In genomic region chr5:75678155-75678554, GRCh38 we compare ENCODE assay signal across 14 cellular contexts. TPM values are rescaled to one million over a fixed set of nuclear protein-coding genes. Genes with fewer than 3 reads are reported as not detected.
DNase-seq lines count a peak whose midpoint lies in the region; ATAC-seq and TF ChIP-seq lines count a peak whose summit lies in the region.
"Had no signal": no experiment of that assay in that cellular context is flagged by ENCODE, and none has a peak within 500 bp of the region (broad histone marks: within the 10 kb centered on the region; RNA-seq: fewer than 3 reads in every experiment).

No MANE protein-coding gene starts in this region.

- H3K9me3 ChIP-seq in BLaER1 (no peaks in the 10 kb centered on the region), uterus (no peaks in the 10 kb centered on the region)
- no peaks in the 10 kb centered on the region for H3K9me3 ChIP-seq in CD8-positive, alpha-beta T cell (ENCODE audit: low read length)
- H3K9me3 ChIP-seq: esophagus squamous epithelium had no signal

- no peak overlapping the region for H3K27ac ChIP-seq in BLaER1
- H3K27ac ChIP-seq in CD8-positive, alpha-beta T cell (ENCODE audit: low read depth, low read length): peak overlapping the region; percentile 54
- H3K27ac ChIP-seq in uterus: peak overlapping the region in 1 of 2 donors; percentile 58
- H3K27ac ChIP-seq: C4-2B had no signal

- H3K9me3 Mint-ChIP-seq in CD8-positive, alpha-beta T cell: no peaks in the 10 kb centered on the region
- no peaks in the 10 kb centered on the region for H3K9me3 Mint-ChIP-seq in activated CD8-positive, alpha-beta T cell treated with anti-CD3 and anti-CD28 coated beads for 36 hours
- no peaks in the 10 kb centered on the region for H3K9me3 Mint-ChIP-seq in WTC11

- H3K36me3 ChIP-seq in BLaER1: peaks cover 34% of the 10 kb centered on the region
- H3K36me3 ChIP-seq in CD8-positive, alpha-beta T cell (ENCODE audit: insufficient read depth, low read length): peaks cover 12% of the 10 kb centered on the region
- no peaks in the 10 kb centered on the region for H3K36me3 ChIP-seq in uterus

- peaks cover 8% of the 10 kb centered on the region for H3K4me1 Mint-ChIP-seq in CD8-positive, alpha-beta T cell (ENCODE audit: low read depth)
- H3K4me1 Mint-ChIP-seq in activated CD8-positive, alpha-beta T cell treated with anti-CD3 and anti-CD28 coated beads for 36 hours (ENCODE audit: low read depth): peaks cover 8% of the 10 kb centered on the region
- H3K4me1 Mint-ChIP-seq in WTC11: no peaks in the 10 kb centered on the region

- no peak for TF ChIP-seq POLR2A in uterus (IDR thresholded peaks at IDR 0.05)

- peak overlapping the region; percentile 56 for H3K4me3 Mint-ChIP-seq in CD8-positive, alpha-beta T cell
- no peak overlapping the region for H3K4me3 Mint-ChIP-seq in activated CD8-positive, alpha-beta T cell treated with anti-CD3 and anti-CD28 coated beads for 36 hours
- no peak overlapping the region for H3K4me3 Mint-ChIP-seq in WTC11

- DNase-seq in CD8-positive, alpha-beta T cell: no peak
- DNase-seq in activated CD8-positive, alpha-beta T cell treated with anti-CD3 and anti-CD28 coated beads for 36 hours: no peak
- DNase-seq in lung microvascular endothelial cell (ENCODE audit: low read depth in 2 of 2): peak; percentile 12 to 88
- no peak for DNase-seq in midbrain (lab: John Stamatoyannopoulos, UW)
- DNase-seq in WTC11 (ENCODE audit: low spot score): no peak
- DNase-seq in uterus: no peak
- DNase-seq: aorta, esophagus squamous epithelium, head of caudate nucleus, mesendoderm, NCI-H146, SIG-M5 had no signal

- H3K4me1 ChIP-seq in BLaER1: peaks cover 11% of the 10 kb centered on the region
- peaks cover 10% of the 10 kb centered on the region for H3K4me1 ChIP-seq in CD8-positive, alpha-beta T cell (ENCODE audit: insufficient read depth, low read length)
- no peaks in the 10 kb centered on the region for H3K4me1 ChIP-seq in uterus

- no peak for TF ChIP-seq CTCF in CD8-positive, alpha-beta T cell (IDR thresholded peaks at IDR 0.05)
- TF ChIP-seq CTCF in activated CD8-positive, alpha-beta T cell treated with anti-CD3 and anti-CD28 coated beads for 36 hours (IDR thresholded peaks at IDR 0.05): no peak
- TF ChIP-seq CTCF in WTC11 (IDR thresholded peaks at IDR 0.05) (no peak), uterus (IDR thresholded peaks at IDR 0.05) (no peak)

- intact Hi-C loops in CD8-positive, alpha-beta T cell (cut with DNase I, micrococcal nuclease): loop anchor here in 1 of 2 experiments (10.0 kb wide), 2 partner anchors 633 to 753 kb away; no protein-coding TSS in a partner anchor
- intact Hi-C loops in activated CD8-positive, alpha-beta T cell treated with anti-CD3 and anti-CD28 coated beads for 36 hours (cut with micrococcal nuclease): no loop called here
- intact Hi-C loops in uterus (cut with DNase I; ENCODE audit: low total_unique reads): no loop called here

- no peaks in the 10 kb centered on the region for H3K27me3 ChIP-seq in BLaER1
- H3K27me3 ChIP-seq in CD8-positive, alpha-beta T cell (ENCODE audit: insufficient read depth, low read length): no peaks in the 10 kb centered on the region
- no peaks in the 10 kb centered on the region for H3K27me3 ChIP-seq in uterus
- H3K27me3 ChIP-seq: esophagus squamous epithelium had no signal

- peak overlapping the region; percentile 53 for H3K4me2 ChIP-seq in BLaER1

- CTCF ChIA-PET in CD8-positive, alpha-beta T cell (lab: Charles Lee): interaction anchor here (0.7 kb wide), 1 partner anchor 11 kb away, joined by 3 read pairs; no protein-coding TSS in a partner anchor
- CTCF ChIA-PET in activated CD8-positive, alpha-beta T cell treated with anti-CD3 and anti-CD28 coated beads for 36 hours (lab: Charles Lee): interaction anchor here (1.1 kb wide), 1 partner anchor 442 kb away, joined by 3 read pairs; no protein-coding TSS in a partner anchor
- CTCF ChIA-PET in WTC11 (lab: Charles Lee): interaction anchor here (1.0 kb wide), 1 partner anchor 341 kb away, joined by 3 read pairs; the partner anchor contains the start of gene HMGCR

- no peak overlapping the region for H3K9ac ChIP-seq in BLaER1

- peaks cover 31% of the 10 kb centered on the region for H3K36me3 Mint-ChIP-seq in CD8-positive, alpha-beta T cell
- H3K36me3 Mint-ChIP-seq in activated CD8-positive, alpha-beta T cell treated with anti-CD3 and anti-CD28 coated beads for 36 hours (ENCODE audit: low read depth): peaks cover 9% of the 10 kb centered on the region
- H3K36me3 Mint-ChIP-seq in WTC11: peaks cover 3% of the 10 kb centered on the region; the same call in 1 of the 2 replicates

- POLR2A ChIA-PET in CD8-positive, alpha-beta T cell (lab: Charles Lee): interaction anchor here (0.6 kb wide), 1 partner anchor 626 kb away, joined by 3 read pairs; the partner anchor contains the start of gene GCNT4
- POLR2A ChIA-PET in activated CD8-positive, alpha-beta T cell treated with anti-CD3 and anti-CD28 coated beads for 36 hours (lab: Charles Lee): no interaction called here
- POLR2A ChIA-PET in WTC11 (lab: Charles Lee): no interaction called here

- H4K20me1 ChIP-seq in BLaER1: no peaks in the 10 kb centered on the region

- peak overlapping the region; percentile 83 for H3K27ac Mint-ChIP-seq in CD8-positive, alpha-beta T cell
- H3K27ac Mint-ChIP-seq in activated CD8-positive, alpha-beta T cell treated with anti-CD3 and anti-CD28 coated beads for 36 hours: peak overlapping the region; percentile 61
- no peak overlapping the region for H3K27ac Mint-ChIP-seq in WTC11

- ATAC-seq in CD8-positive, alpha-beta T cell: peak; percentile 81
- peak; percentile 74 for ATAC-seq in activated CD8-positive, alpha-beta T cell treated with anti-CD3 and anti-CD28 coated beads for 36 hours
- ATAC-seq in WTC11: no peak

- H3K27me3 Mint-ChIP-seq in CD8-positive, alpha-beta T cell (ENCODE audit: low read depth): no peaks in the 10 kb centered on the region
- H3K27me3 Mint-ChIP-seq in activated CD8-positive, alpha-beta T cell treated with anti-CD3 and anti-CD28 coated beads for 36 hours: no peaks in the 10 kb centered on the region
- no peaks in the 10 kb centered on the region for H3K27me3 Mint-ChIP-seq in WTC11 (ENCODE audit: low read depth)

- no peak overlapping the region for H3K4me3 ChIP-seq in BLaER1
- H3K4me3 ChIP-seq in CD8-positive, alpha-beta T cell (ENCODE audit: low read depth, low read length): no peak overlapping the region
- H3K4me3 ChIP-seq in uterus: no peak overlapping the region
- H3K4me3 ChIP-seq: esophagus squamous epithelium had no signal

TF ChIP-seq in WTC11, 78 proteins besides CTCF, POLR2A, EP300 and RAD21:
- TF ChIP-seq CDX4 (CRISPR knock-in tag; IDR thresholded peaks at IDR 0.05; ENCODE audit: borderline replicate concordance) (no peak), SOX15 (CRISPR knock-in tag; IDR thresholded peaks at IDR 0.05) (no peak)

RNA-seq across cellular contexts. Expression of gene POC5, which starts 39.1 kb away (rescaled TPM):
- 1 to 10 TPM; 6.5 to 7.9 TPM for total RNA-seq in CD8-positive, alpha-beta T cell
- total RNA-seq in activated CD8-positive, alpha-beta T cell treated with anti-CD3 and anti-CD28 coated beads for 36 hours: 10 to 100 TPM; 14.5 to 15.7 TPM
- total RNA-seq in lung microvascular endothelial cell: 5.9 and 8.3 TPM in 2 replicates
- 9.0 to 13.4 TPM (median 10.8 TPM) in 3 replicates for total RNA-seq in WTC11 (2021)
- total RNA-seq in uterus: 10 to 100 TPM in 3 of 4 donors, 1 to 10 TPM in 1; 8.8 to 47.6 (median 27.8) TPM

Comparison
In these comparisons a context has a peak if more than half of its experiments do, and no peak if none do; other contexts are left out.
1. DNase-seq: peak in lung microvascular endothelial cell (2 of 2); none in CD8-positive, alpha-beta T cell (0 of 7), activated CD8-positive, alpha-beta T cell treated with anti-CD3 and anti-CD28 coated beads for 36 hours (single experiment), midbrain (single experiment), WTC11 (single experiment) and uterus (0 of 2).